8 cellular contexts compared by ENCODE assay signal in genomic region chr7:107890962-107891618, GRCh38. TPM values are rescaled to one million over a fixed set of nuclear protein-coding genes. Genes with fewer than 3 reads are reported as not detected.
DNase-seq lines count a peak whose midpoint lies in the region; ATAC-seq and TF ChIP-seq lines count a peak whose summit lies in the region.

Gene DLD (plus strand): TSS chr7:107891183. CDS start chr7:107891251, 68 bp downstream.

- no peaks in the 10 kb centered on the region for H3K27me3 ChIP-seq in thymus (ENCODE audit: control insufficient read depth, insufficient read depth)

- peak within 1 kb of the TSS; percentile 94 for H3K27ac ChIP-seq in thymus (ENCODE audit: low read depth)

- peak; percentile 71 for DNase-seq in GM04504 (ENCODE audit: low read depth)
- peak; percentile 96 for DNase-seq in NCI-H1092 (lab: John Stamatoyannopoulos, UW)
- peak; percentile 89 for DNase-seq in SKM-1 (lab: John Stamatoyannopoulos, UW; ENCODE audit: unreplicated experiment)
- DNase-seq in activated naive CD4-positive, alpha-beta T cell treated with anti-CD3 and anti-CD28 coated beads, Interleukin-2, amount 50 U/mL, for 72 hours (ENCODE audit: low spot score in 2 of 2): peak; percentile 91
- peak; percentile 81 for DNase-seq in glomerular visceral epithelial cell (ENCODE audit: extremely low spot score)
- peak; percentile 95 for DNase-seq in osteocyte (ENCODE audit: extremely low spot score, unreplicated experiment)

- H3K36me3 ChIP-seq in thymus (ENCODE audit: control insufficient read depth, insufficient read depth): peaks cover 3% of the 10 kb centered on the region

- TF ChIP-seq CTCF in osteocyte (IDR thresholded peaks at IDR 0.05): no peak

- no peaks in the 10 kb centered on the region for H3K9me3 Mint-ChIP-seq in activated naive CD4-positive, alpha-beta T cell treated with anti-CD3 and anti-CD28 coated beads, Interleukin-2, amount 50 U/mL, for 72 hours
- H3K9me3 Mint-ChIP-seq in osteocyte (ENCODE audit: unreplicated experiment): no peaks in the 10 kb centered on the region

- H3K4me3 Mint-ChIP-seq in osteocyte (ENCODE audit: unreplicated experiment): peak within 1 kb of the TSS; percentile 100

- peaks cover 13 to 29% of the 10 kb centered on the region in 2 donors for H3K36me3 Mint-ChIP-seq in activated naive CD4-positive, alpha-beta T cell treated with anti-CD3 and anti-CD28 coated beads, Interleukin-2, amount 50 U/mL, for 72 hours
- H3K36me3 Mint-ChIP-seq in osteocyte (ENCODE audit: unreplicated experiment): peaks cover 15% of the 10 kb centered on the region

- H3K27ac Mint-ChIP-seq in activated naive CD4-positive, alpha-beta T cell treated with anti-CD3 and anti-CD28 coated beads, Interleukin-2, amount 50 U/mL, for 72 hours: peak within 1 kb of the TSS; percentile 95 to 99
- peak within 1 kb of the TSS; percentile 99 for H3K27ac Mint-ChIP-seq in osteocyte (ENCODE audit: unreplicated experiment)

- peaks cover 10% of the 10 kb centered on the region for H3K27me3 Mint-ChIP-seq in osteocyte (ENCODE audit: unreplicated experiment)

- peaks cover 6% of the 10 kb centered on the region for H3K4me1 ChIP-seq in thymus (ENCODE audit: control insufficient read depth, insufficient read depth, low read length)

- under 1% methylated on average over 54 of the region's 54 CpGs for WGBS in thymus

- H3K9me3 ChIP-seq in thymus (ENCODE audit: control insufficient read depth): no peaks in the 10 kb centered on the region

- peak within 1 kb of the TSS; percentile 84 for H3K4me3 ChIP-seq in thymus (ENCODE audit: low read length)

- peaks cover 32% of the 10 kb centered on the region for H3K4me1 Mint-ChIP-seq in osteocyte (ENCODE audit: unreplicated experiment)

- ATAC-seq in HG02571 (IDR thresholded peaks at IDR 0.05; ENCODE audit: unreplicated experiment): peak; percentile 100
- peak; percentile 98 to 99 for ATAC-seq in activated naive CD4-positive, alpha-beta T cell treated with anti-CD3 and anti-CD28 coated beads, Interleukin-2, amount 50 U/mL, for 72 hours

RNA-seq across cellular contexts. Expression of gene DLD, which starts in this region (rescaled TPM):
- 10 to 100 TPM; 82.8 to 96.5 TPM for total RNA-seq in activated naive CD4-positive, alpha-beta T cell treated with anti-CD3 and anti-CD28 coated beads, Interleukin-2, amount 50 U/mL, for 72 hours
- 56.8 and 59.8 TPM in 2 replicates for total RNA-seq in osteocyte
- polyA plus RNA-seq in thymus: 44.2 TPM

Comparison
In these comparisons a context has a peak if more than half of its experiments do, and no peak if none do; other contexts are left out.
1. Peak in every context shown above with its lines: DNase-seq, ATAC-seq, H3K4me3 ChIP-seq and H3K27ac ChIP-seq.